Comparison of ENCODE assay signal across 28 cellular contexts in genomic region chr2:2919574-2920365, GRCh38.
DNase-seq lines count a peak whose midpoint lies in the region; ATAC-seq, FAIRE-seq and TF ChIP-seq lines count a peak whose summit lies in the region.
"Had no signal": no experiment of that assay in that cellular context is flagged by ENCODE, and none has a peak within 500 bp of the region (broad histone marks: within the 10 kb centered on the region; RNA-seq: fewer than 3 reads in every experiment).

No MANE protein-coding gene starts in this region.

- TF ChIP-seq EP300 in K562 (IDR thresholded peaks at IDR 0.05; ENCODE audit: low read length) (no peak), suprapubic skin (IDR thresholded peaks at IDR 0.05) (no peak)

- H3K4me3 ChIP-seq in left ventricle myocardium inferior = no peak overlapping the region
- no peak overlapping the region for H3K4me3 ChIP-seq in K562
- H3K4me3 ChIP-seq in suprapubic skin = no peak overlapping the region
- H3K4me3 ChIP-seq: colonic mucosa, Peyer's patch, SJSA1, smooth muscle cell had no signal

- no peaks in the 10 kb centered on the region for H3K9me1 ChIP-seq in K562 (ENCODE audit: control insufficient read depth, insufficient read depth, low read length)

- no peak for TF ChIP-seq CTCF in left ventricle myocardium inferior (IDR thresholded peaks at IDR 0.05; ENCODE audit: borderline replicate concordance)
- TF ChIP-seq CTCF in K562 (IDR thresholded peaks at IDR 0.05 in 2 of 3, conservative IDR thresholded peaks at IDR 0.05 in 1 of 3; ENCODE audit: insufficient read depth in 2 of 3, low read depth in 1 of 3, low read length in 3 of 3) = no peak
- TF ChIP-seq CTCF in suprapubic skin (IDR thresholded peaks at IDR 0.05) = no peak

- peak; percentile 11 for DNase-seq in Right ventricle myocardium superior
- no peak for DNase-seq in left ventricle myocardium inferior
- DNase-seq in NCI-H2227 (lab: John Stamatoyannopoulos, UW; ENCODE audit: unreplicated experiment) = peak; percentile 57
- DNase-seq in K562 (ENCODE audit: extremely low read depth in 1 of 4, low spot score in 3 of 4) = no peak
- no peak for DNase-seq in GM19240 (ENCODE audit: insufficient read length, low spot score)
- no peak for DNase-seq in middle frontal gyrus (ENCODE audit: extremely low spot score, low spot score)
- no peak for DNase-seq in suprapubic skin (ENCODE audit: low spot score in 2 of 2)
- DNase-seq: activated CD4-positive, alpha-beta T cell treated with anti-CD3 and anti-CD28 coated beads for 48 hours; activated naive CD4-positive, alpha-beta T cell treated with anti-CD3 and anti-CD28 coated beads, Interleukin-2, amount 10 ng/mL, durations not matched to agents 7 days and 5 days; amniotic stem cell; Calu3; colonic mucosa; effector memory CD8-positive, alpha-beta T cell; foreskin keratinocyte; IMR-90; mesendoderm; naive B cell; NCI-H1417 treated with DMSO at 0.1 percent for 48 hours; NCI-H226; Peyer's patch; substantia nigra; T-helper 17 cell had no signal

- no peak for TF ChIP-seq POLR2A in K562 (conservative IDR thresholded peaks at IDR 0.05)
- no peak for TF ChIP-seq POLR2A in suprapubic skin (IDR thresholded peaks at IDR 0.05)

- TF ChIP-seq RAD21 in K562 (CRISPR knock-in tag; conservative IDR thresholded peaks at IDR 0.05 in 1 of 2, IDR thresholded peaks at IDR 0.05 in 1 of 2) = no peak

- in situ Hi-C loops in K562 (cut with MboI) = no loop called here

- intact Hi-C loops in Right ventricle myocardium superior (cut with DNase I) (no loop called here), left ventricle myocardium inferior (cut with micrococcal nuclease) (no loop called here), K562 (cut with micrococcal nuclease) (no loop called here)

- BruUV-seq in K562 (replicated peaks; lab: Mats Ljungman, UMichigan) = no TSS peak

- H3K79me2 ChIP-seq in K562 (ENCODE audit: control insufficient read depth, insufficient read depth, low read length) = no peaks in the 10 kb centered on the region

- no peak for FAIRE-seq in K562 (lab: Jason Lieb, UNC)
- FAIRE-seq: bronchial epithelial cell had no signal

- H3K9ac ChIP-seq in K562 (ENCODE audit: insufficient read depth in 1 of 2, low read depth in 2 of 2, low read length in 2 of 2) = no peak overlapping the region

- CTCF ChIA-PET in K562 (lab: Yijun Ruan, JAX; ENCODE audit: low intra/inter-chr PET ratio) = no interaction called here

- H3K36me3 ChIP-seq in left ventricle myocardium inferior (no peaks in the 10 kb centered on the region), K562 (ENCODE audit: control insufficient read depth, insufficient read depth, low read length) (no peaks in the 10 kb centered on the region), suprapubic skin (no peaks in the 10 kb centered on the region)
- H3K36me3 ChIP-seq: colonic mucosa, Peyer's patch, SJSA1 had no signal

- H4K20me1 ChIP-seq in K562 (replicated peaks; ENCODE audit: control insufficient read depth, insufficient read depth, low read length) = no peaks in the 10 kb centered on the region

- ATAC-seq in Right ventricle myocardium superior (ENCODE audit: poor library complexity) (no peak), K562 (no peak)
- ATAC-seq: effector memory CD8-positive, alpha-beta T cell; foreskin keratinocyte; HCT116; left lobe of liver; T-helper 17 cell had no signal

- H3K4me1 ChIP-seq in left ventricle myocardium inferior (no peaks in the 10 kb centered on the region), K562 (replicated peaks in 1 of 2; ENCODE audit: control insufficient read depth in 2 of 2, insufficient read depth in 2 of 2, low read length in 2 of 2) (no peaks in the 10 kb centered on the region), suprapubic skin (no peaks in the 10 kb centered on the region)
- H3K4me1 ChIP-seq: colonic mucosa, foreskin keratinocyte, Peyer's patch, SJSA1 had no signal

- H2AFZ ChIP-seq in K562 (ENCODE audit: low read depth, low read length) = no peak overlapping the region

- H3K27me3 ChIP-seq in left ventricle myocardium inferior (ENCODE audit: low read depth) (peaks cover 6% of the 10 kb centered on the region), K562 (ENCODE audit: control insufficient read depth in 2 of 2, insufficient read depth in 2 of 2, low read length in 2 of 2) (peaks cover 0 to 11% of the 10 kb centered on the region in 2 experiments; a peak in 2 of 5 replicates), suprapubic skin (no peaks in the 10 kb centered on the region)
- H3K27me3 ChIP-seq: colonic mucosa, foreskin keratinocyte, Peyer's patch, SJSA1 had no signal

- POLR2A ChIA-PET in K562 (lab: Yijun Ruan, JAX) = no interaction called here

- 2% methylated on average over 10 of the region's 10 CpGs for WGBS in K562 (ENCODE audit: insufficient coverage, low coverage, missing lambda C conversion rate)
- WGBS in suprapubic skin = 31% methylated on average over 10 of the region's 10 CpGs

- H3K4me2 ChIP-seq in K562 (ENCODE audit: insufficient read depth, low read length) = no peak overlapping the region
- H3K4me2 ChIP-seq: smooth muscle cell had no signal

- H3K27ac ChIP-seq in left ventricle myocardium inferior (replicated peaks) = no peak overlapping the region
- H3K27ac ChIP-seq in K562 (ENCODE audit: extremely low read depth, low read depth, low read length) = no peak overlapping the region
- no peak overlapping the region for H3K27ac ChIP-seq in suprapubic skin
- H3K27ac ChIP-seq: C4-2B, colonic mucosa, foreskin keratinocyte, Peyer's patch, SJSA1 had no signal

- H3K9me3 ChIP-seq in left ventricle myocardium inferior (replicated peaks) (peaks cover 22% of the 10 kb centered on the region), K562 (replicated peaks; ENCODE audit: control insufficient read depth, insufficient read depth, low read depth, low read length) (no peaks in the 10 kb centered on the region), suprapubic skin (no peaks in the 10 kb centered on the region)
- H3K9me3 ChIP-seq: Peyer's patch had no signal

TF ChIP-seq in K562, 482 proteins besides CTCF, POLR2A, EP300 and RAD21:
- 0 out of 2 replicates have a peak, but pooled peaks have one; percentile 10 for TF ChIP-seq ATF3 (IDR thresholded peaks at IDR 0.05)
- no peak for TF ChIP-seq ATF3 (CRISPR knock-in tag; conservative IDR thresholded peaks at IDR 0.05)
- no peak for TF ChIP-seq HCFC1 (IDR thresholded peaks at IDR 0.05; ENCODE audit: low read depth, low read length)

Comparison
In these comparisons a context has a peak if more than half of its experiments do, and no peak if none do; other contexts are left out.
1. DNase-seq: peak in Right ventricle myocardium superior (single experiment) and NCI-H2227 (single experiment); none in left ventricle myocardium inferior (single experiment), K562 (0 of 4), GM19240 (single experiment), middle frontal gyrus (single experiment) and suprapubic skin (0 of 2).